12 cellular contexts compared by ENCODE assay signal in genomic region chr4:2662598-2662997, GRCh38.
DNase-seq lines count a peak whose midpoint lies in the region; ATAC-seq and TF ChIP-seq lines count a peak whose summit lies in the region.
"Had no signal": no experiment of that assay in that cellular context is flagged by ENCODE, and none has a peak within 500 bp of the region (broad histone marks: within the 10 kb centered on the region; RNA-seq: fewer than 3 reads in every experiment).

No MANE protein-coding gene starts in this region.

- peak overlapping the region; percentile 56 to 58 for H3K27ac Mint-ChIP-seq in natural killer cell treated with Interleukin-12 subunit alpha and Interleukin-12 subunit beta and Interleukin-15 and Interleukin-18, amount 100 ng/mL, for 72 hours
- H3K27ac Mint-ChIP-seq in natural killer cell: peak overlapping the region in 1 of 2 donors; percentile 48

- ATAC-seq in natural killer cell treated with Interleukin-12 subunit alpha and Interleukin-12 subunit beta and Interleukin-15 and Interleukin-18, amount 100 ng/mL, for 72 hours: peak in 1 of 2 donors; percentile 52
- ATAC-seq in natural killer cell (no peak), gastroesophageal sphincter (peak; percentile 58)

- TF ChIP-seq POLR2A in gastroesophageal sphincter (IDR thresholded peaks at IDR 0.05): no peak

- no peak overlapping the region for H3K4me2 ChIP-seq in PC-9

- H3K27me3 Mint-ChIP-seq in natural killer cell treated with Interleukin-12 subunit alpha and Interleukin-12 subunit beta and Interleukin-15 and Interleukin-18, amount 100 ng/mL, for 72 hours: no peaks in the 10 kb centered on the region
- H3K27me3 Mint-ChIP-seq in natural killer cell (ENCODE audit: low read depth in 2 of 2): no peaks in the 10 kb centered on the region

- no peaks in the 10 kb centered on the region for H3K9me2 ChIP-seq in PC-9 (ENCODE audit: insufficient read depth)

- H3K36me3 Mint-ChIP-seq in natural killer cell treated with Interleukin-12 subunit alpha and Interleukin-12 subunit beta and Interleukin-15 and Interleukin-18, amount 100 ng/mL, for 72 hours: peaks cover 21% of the 10 kb centered on the region
- H3K36me3 Mint-ChIP-seq in natural killer cell: peaks cover 18% of the 10 kb centered on the region

- DNase-seq in natural killer cell treated with Interleukin-12 subunit alpha and Interleukin-12 subunit beta and Interleukin-15 and Interleukin-18, amount 100 ng/mL, for 72 hours (ENCODE audit: low spot score): no peak
- DNase-seq in natural killer cell: no peak
- DNase-seq in astrocyte of the hippocampus (ENCODE audit: low read depth, low spot score): peak; percentile 53
- peak; percentile 77 for DNase-seq in stromal cell of bone marrow (ENCODE audit: low read depth)
- no peak for DNase-seq in PC-9
- no peak for DNase-seq in hippocampal formation (lab: John Stamatoyannopoulos, UW)
- DNase-seq in DMS53 treated with DMSO at 0.1 percent for 48 hours (lab: John Stamatoyannopoulos, UW; ENCODE audit: unreplicated experiment): no peak
- DNase-seq: activated CD8-positive, alpha-beta memory T cell treated with anti-CD3 and anti-CD28 coated beads for 24 hours; activated naive CD4-positive, alpha-beta T cell treated with anti-CD3 and anti-CD28 coated beads, Interleukin-2, amount 50 U/mL, for 16 hours; Karpas-422 had no signal

- peaks cover 17 to 23% of the 10 kb centered on the region in 2 donors for H3K4me1 Mint-ChIP-seq in natural killer cell treated with Interleukin-12 subunit alpha and Interleukin-12 subunit beta and Interleukin-15 and Interleukin-18, amount 100 ng/mL, for 72 hours (ENCODE audit: low read depth in 2 of 2)
- peaks cover 11 to 23% of the 10 kb centered on the region in 2 donors for H3K4me1 Mint-ChIP-seq in natural killer cell

- peaks cover 0 to 71% (median 16%) of the 10 kb centered on the region in 3 donors for H3K4me1 ChIP-seq in gastroesophageal sphincter
- no peaks in the 10 kb centered on the region for H3K4me1 ChIP-seq in PC-9 (replicated peaks; ENCODE audit: insufficient read depth)

- H3K36me3 ChIP-seq in gastroesophageal sphincter: peaks cover 0 to 49% of the 10 kb centered on the region in 2 donors
- no peaks in the 10 kb centered on the region for H3K36me3 ChIP-seq in PC-9 (ENCODE audit: low read depth)

- intact Hi-C loops in natural killer cell (cut with micrococcal nuclease): no loop called here
- intact Hi-C loops in PC-9 (cut with micrococcal nuclease; ENCODE audit: unreplicated experiment): no loop called here

- WGBS in gastroesophageal sphincter (ENCODE audit: low coverage in 1 of 2), 2 donors: 86% methylated on average over 4 of the region's 4 CpGs; no CpG with 5 or more reads in 1 of the 2 donors

- H4K20me1 ChIP-seq in PC-9 (ENCODE audit: insufficient read depth): no peaks in the 10 kb centered on the region

- H3K27ac ChIP-seq in gastroesophageal sphincter (peak overlapping the region in 3 of 4 donors; percentile 57 to 85 (median 82)), PC-9 (no peak overlapping the region)
- H3K27ac ChIP-seq: skin epidermis had no signal

- H3K4me3 Mint-ChIP-seq in natural killer cell treated with Interleukin-12 subunit alpha and Interleukin-12 subunit beta and Interleukin-15 and Interleukin-18, amount 100 ng/mL, for 72 hours: no peak overlapping the region
- H3K4me3 Mint-ChIP-seq in natural killer cell: no peak overlapping the region

- no peak overlapping the region for H2AFZ ChIP-seq in PC-9

- BruUV-seq in PC-9 (replicated peaks; lab: Mats Ljungman, UMichigan): no TSS peak

- POLR2A ChIA-PET in PC-9 (lab: Charles Lee; ENCODE audit: unreplicated experiment): no interaction called here

- no peaks in the 10 kb centered on the region for H3K9me3 Mint-ChIP-seq in natural killer cell treated with Interleukin-12 subunit alpha and Interleukin-12 subunit beta and Interleukin-15 and Interleukin-18, amount 100 ng/mL, for 72 hours
- H3K9me3 Mint-ChIP-seq in natural killer cell: no peaks in the 10 kb centered on the region

- CTCF ChIA-PET in PC-9 (lab: Charles Lee): no interaction called here

- H3K79me2 ChIP-seq in PC-9 (ENCODE audit: low read depth): no peaks in the 10 kb centered on the region

- TF ChIP-seq CTCF in natural killer cell (IDR thresholded peaks at IDR 0.05) (no peak), gastroesophageal sphincter (IDR thresholded peaks at IDR 0.05) (no peak), PC-9 (conservative IDR thresholded peaks at IDR 0.05) (no peak)

- no peaks in the 10 kb centered on the region for H3K9me3 ChIP-seq in gastroesophageal sphincter
- H3K9me3 ChIP-seq in PC-9 (ENCODE audit: insufficient read depth, low read depth): no peaks in the 10 kb centered on the region

- H3K4me3 ChIP-seq in gastroesophageal sphincter (no peak overlapping the region), PC-9 (no peak overlapping the region)
- H3K4me3 ChIP-seq: skin epidermis had no signal

- H3K27me3 ChIP-seq in gastroesophageal sphincter: no peaks in the 10 kb centered on the region
- no peaks in the 10 kb centered on the region for H3K27me3 ChIP-seq in PC-9 (ENCODE audit: insufficient read depth, low read depth)

- no peak for TF ChIP-seq EP300 in gastroesophageal sphincter (IDR thresholded peaks at IDR 0.05)

- H3F3A ChIP-seq in PC-9 (ENCODE audit: insufficient read depth, low read depth): no peaks in the 10 kb centered on the region

Comparison
In these comparisons a context has a peak if more than half of its experiments do, and no peak if none do; other contexts are left out.
1. DNase-seq: peak in astrocyte of the hippocampus (single experiment) and stromal cell of bone marrow (single experiment); none in natural killer cell treated with Interleukin-12 subunit alpha and Interleukin-12 subunit beta and Interleukin-15 and Interleukin-18, amount 100 ng/mL, for 72 hours (single experiment), natural killer cell (single experiment), PC-9 (0 of 2), hippocampal formation (0 of 2) and DMS53 treated with DMSO at 0.1 percent for 48 hours (single experiment).